ENCODE assay signal across 2 cellular contexts in genomic region chr7:117124585-117125220, GRCh38.
TF ChIP-seq lines count a peak whose summit lies in the region.

No MANE protein-coding gene starts in this region.

TF ChIP-seq in K562, 482 proteins besides CTCF, POLR2A, EP300 and RAD21 (continued from another document and continues in another):
- TF ChIP-seq NR2C1 (IDR thresholded peaks at IDR 0.05) (peak; percentile 83), NR2C1 (tag; IDR thresholded peaks at IDR 0.05) (peak; percentile 94), MTA3 (IDR thresholded peaks at IDR 0.05; ENCODE audit: borderline replicate concordance) (peak; percentile 75; the same call in 1 of the 2 replicates), MYNN (IDR thresholded peaks at IDR 0.05) (peak; percentile 42; the same call in 1 of the 2 replicates), MYNN (CRISPR knock-in tag; IDR thresholded peaks at IDR 0.05) (no peak), STAT5A (IDR thresholded peaks at IDR 0.05; ENCODE audit: borderline replicate concordance, low read length) (peak; percentile 26; the same call in 1 of the 2 replicates), ZBTB43 (CRISPR knock-in tag; IDR thresholded peaks at IDR 0.05) (no peak), HES1 (IDR thresholded peaks at IDR 0.05; ENCODE audit: low read depth) (peak; percentile 89), RNF2 (IDR thresholded peaks at IDR 0.05) (peak; percentile 72), ZNF395 (CRISPR knock-in tag; IDR thresholded peaks at IDR 0.05) (peak; percentile 62; the same call in 1 of the 2 replicates), ZEB2 (IDR thresholded peaks at IDR 0.05) (peak; percentile 44; the same call in 1 of the 2 replicates), XRCC5 (IDR thresholded peaks at IDR 0.05; ENCODE audit: low read depth, low read length) (no peak), PREB (CRISPR knock-in tag; IDR thresholded peaks at IDR 0.05) (0 out of 2 replicates have a peak, but pooled peaks have one; percentile 73), POLR2AphosphoS5 (IDR thresholded peaks at IDR 0.05; ENCODE audit: control insufficient read depth, insufficient read depth, low read depth, low read length) (peak; percentile 68), SP1 (CRISPR knock-in tag; IDR thresholded peaks at IDR 0.05) (no peak), ZNF316 (IDR thresholded peaks at IDR 0.05) (peak; percentile 92), ARID3A (IDR thresholded peaks at IDR 0.05; ENCODE audit: borderline replicate concordance, low read depth, low read length) (peak; percentile 89; the same call in 1 of the 2 replicates), NR2C2 (CRISPR knock-in tag; IDR thresholded peaks at IDR 0.05) (peak; percentile 70; the same call in 1 of the 2 replicates), NR2C2 (tag; IDR thresholded peaks at IDR 0.05) (peak; percentile 95), L3MBTL2 (IDR thresholded peaks at IDR 0.05) (peak; percentile 36), ZBED1 (IDR thresholded peaks at IDR 0.05) (no peak), NFIX (CRISPR knock-in tag; IDR thresholded peaks at IDR 0.05; ENCODE audit: low read depth) (peak; percentile 77), THRA (IDR thresholded peaks at IDR 0.05) (no peak), MAFF (IDR thresholded peaks at IDR 0.05; ENCODE audit: low read length) (peak; percentile 46), CBFA2T2 (conservative IDR thresholded peaks at IDR 0.05) (peak; percentile 57), ZNF445 (CRISPR knock-in tag; IDR thresholded peaks at IDR 0.05; ENCODE audit: low read depth) (no peak), ZNF24 (IDR thresholded peaks at IDR 0.05) (no peak; the same call in 1 of the 2 replicates), ZBTB1 (CRISPR knock-in tag; IDR thresholded peaks at IDR 0.05; ENCODE audit: borderline replicate concordance, low read depth) (0 out of 2 replicates have a peak, but pooled peaks have one; percentile 46)

TF ChIP-seq in HepG2, 621 proteins besides CTCF, POLR2A, EP300 and RAD21 (continued from another document and continues in another):
- TF ChIP-seq ZNF318 (CRISPR knock-in tag; IDR thresholded peaks at IDR 0.05), result no peak
- no peak for TF ChIP-seq ZFP37 (CRISPR knock-in tag; IDR thresholded peaks at IDR 0.05; ENCODE audit: borderline replicate concordance)
- no peak for TF ChIP-seq ZNF33A (CRISPR knock-in tag; IDR thresholded peaks at IDR 0.05; ENCODE audit: borderline replicate concordance)
- no peak for TF ChIP-seq TEAD3 (CRISPR knock-in tag; optimal IDR thresholded peaks at IDR 0.05; ENCODE audit: borderline replicate concordance)
- no peak for TF ChIP-seq ZBED4 (CRISPR knock-in tag; IDR thresholded peaks at IDR 0.05; ENCODE audit: borderline replicate concordance)
- TF ChIP-seq PITX1 (CRISPR knock-in tag; IDR thresholded peaks at IDR 0.05), result peak; percentile 50; the same call in 1 of the 2 replicates
- TF ChIP-seq ZNF432 (CRISPR knock-in tag; IDR thresholded peaks at IDR 0.05; ENCODE audit: borderline replicate concordance), result no peak
- no peak for TF ChIP-seq IKZF1 (IDR thresholded peaks at IDR 0.05)
- TF ChIP-seq ZGPAT (CRISPR knock-in tag; IDR thresholded peaks at IDR 0.05), result no peak
- peak; percentile 89; the same call in 1 of the 2 replicates for TF ChIP-seq ZNF609 (CRISPR knock-in tag; IDR thresholded peaks at IDR 0.05; ENCODE audit: borderline replicate concordance)
- no peak for TF ChIP-seq ADNP (CRISPR knock-in tag; IDR thresholded peaks at IDR 0.05)
- no peak for TF ChIP-seq JARID2 (CRISPR knock-in tag; IDR thresholded peaks at IDR 0.05; ENCODE audit: insufficient replicate concordance)
- no peak for TF ChIP-seq MAF1 (CRISPR knock-in tag; IDR thresholded peaks at IDR 0.05; ENCODE audit: borderline replicate concordance)
- no peak for TF ChIP-seq ZNF652 (CRISPR knock-in tag; IDR thresholded peaks at IDR 0.05; ENCODE audit: borderline replicate concordance, low read depth)
- TF ChIP-seq ZNF589 (CRISPR knock-in tag; conservative IDR thresholded peaks at IDR 0.05), result no peak
- no peak for TF ChIP-seq CC2D1A (CRISPR knock-in tag; IDR thresholded peaks at IDR 0.05)
- no peak for TF ChIP-seq ZNF367 (CRISPR knock-in tag; IDR thresholded peaks at IDR 0.05; ENCODE audit: borderline replicate concordance)
- TF ChIP-seq SRSF4 (IDR thresholded peaks at IDR 0.05; ENCODE audit: low read depth, low read length, poor library complexity, severe bottlenecking), result no peak
- TF ChIP-seq SAFB2 (CRISPR knock-in tag; IDR thresholded peaks at IDR 0.05; ENCODE audit: borderline replicate concordance, low read depth), result no peak
- TF ChIP-seq ZNF562 (CRISPR knock-in tag; IDR thresholded peaks at IDR 0.05; ENCODE audit: borderline replicate concordance), result no peak
- TF ChIP-seq BCL3 (CRISPR knock-in tag; IDR thresholded peaks at IDR 0.05), result no peak
- no peak for TF ChIP-seq FOSL1 (CRISPR knock-in tag; IDR thresholded peaks at IDR 0.05; ENCODE audit: borderline replicate concordance)
- no peak for TF ChIP-seq KAT7 (CRISPR knock-in tag; IDR thresholded peaks at IDR 0.05; ENCODE audit: borderline replicate concordance)
- TF ChIP-seq MED13 (CRISPR knock-in tag; IDR thresholded peaks at IDR 0.05), result no peak
- no peak for TF ChIP-seq ZBTB1 (CRISPR knock-in tag; IDR thresholded peaks at IDR 0.05; ENCODE audit: borderline replicate concordance)
